ENCODE assay signal across 11 cellular contexts in genomic region chr22:42114721-42115120, GRCh38. TPM values are rescaled to one million over a fixed set of nuclear protein-coding genes. Genes with fewer than 3 reads are reported as not detected.
DNase-seq lines count a peak whose midpoint lies in the region; ATAC-seq, FAIRE-seq and TF ChIP-seq lines count a peak whose summit lies in the region.
"Had no signal": no experiment of that assay in that cellular context is flagged by ENCODE, and none has a peak within 500 bp of the region (broad histone marks: within the 10 kb centered on the region; RNA-seq: fewer than 3 reads in every experiment).

No MANE protein-coding gene starts in this region.

- H3K36me3 ChIP-seq in HEK293 (ENCODE audit: control insufficient read depth in 2 of 2, insufficient read depth in 1 of 2, low read length in 2 of 2) (no peaks in the 10 kb centered on the region), astrocyte (ENCODE audit: insufficient read depth, low read length) (no peaks in the 10 kb centered on the region), testis (ENCODE audit: low read depth, missing control alignments) (no peaks in the 10 kb centered on the region)
- H3K36me3 ChIP-seq: right lobe of liver had no signal

- no peak for FAIRE-seq in astrocyte (lab: Jason Lieb, UNC)

- H3K36me3 Mint-ChIP-seq in astrocyte (ENCODE audit: low read depth, unreplicated experiment), result peaks cover 4% of the 10 kb centered on the region

- DNase-seq in astrocyte (ENCODE audit: low read depth) (no peak), left lobe of liver (ENCODE audit: low spot score) (no peak), NCI-H345 treated with DMSO at 0.1 percent for 48 hours (lab: John Stamatoyannopoulos, UW; ENCODE audit: unreplicated experiment) (no peak), testis (no peak)
- DNase-seq: activated CD4-positive, alpha-beta T cell treated with anti-CD3 and anti-CD28 coated beads for 1 hour; NK-92 treated with Interleukin-12 subunit alpha and Interleukin-12 subunit beta, amount 100 ng/mL, for 24 hours; right lobe of liver had no signal

- H3K9me3 Mint-ChIP-seq in astrocyte (ENCODE audit: unreplicated experiment), result peaks cover 34% of the 10 kb centered on the region

- 93 to 96% methylated on average over 7 of the region's 7 CpGs for WGBS in testis, 2 donors

- peaks cover 5% of the 10 kb centered on the region for H4K20me1 ChIP-seq in astrocyte (ENCODE audit: insufficient read depth, low read length)

- no peaks in the 10 kb centered on the region for H3K4me1 Mint-ChIP-seq in astrocyte (ENCODE audit: low read depth, unreplicated experiment)

- H3K27ac ChIP-seq in C4-2B (no peak overlapping the region), HEK293 (ENCODE audit: extremely low read depth, low read depth, low read length) (no peak overlapping the region), astrocyte (ENCODE audit: low read depth, low read length) (no peak overlapping the region), testis (no peak overlapping the region)
- H3K27ac ChIP-seq: right lobe of liver had no signal

- TF ChIP-seq CTCF in C4-2B (conservative IDR thresholded peaks at IDR 0.05), result peak; percentile 33
- no peak for TF ChIP-seq CTCF in HEK293 (tag by site-specific recombination; IDR thresholded peaks at IDR 0.05)
- TF ChIP-seq CTCF in astrocyte (IDR thresholded peaks at IDR 0.05; ENCODE audit: insufficient read depth, low read depth, low read length), result peak; percentile 18
- TF ChIP-seq CTCF in testis (IDR thresholded peaks at IDR 0.05), result no peak

- no peak for TF ChIP-seq POLR2A in testis (IDR thresholded peaks at IDR 0.05)

- no peak overlapping the region for H3K4me3 Mint-ChIP-seq in astrocyte (ENCODE audit: unreplicated experiment)

- H3K27me3 ChIP-seq in astrocyte (ENCODE audit: insufficient read depth, low read length) (no peaks in the 10 kb centered on the region), testis (no peaks in the 10 kb centered on the region)
- H3K27me3 ChIP-seq: right lobe of liver had no signal

- H2AFZ ChIP-seq in astrocyte (ENCODE audit: low read depth, low read length), result no peak overlapping the region

- POLR2A ChIA-PET in HEK293 (lab: Yijun Ruan, JAX), result no interaction called here

- H3K79me2 ChIP-seq in astrocyte (ENCODE audit: insufficient read depth, low read length), result no peaks in the 10 kb centered on the region

- intact Hi-C loops in testis (cut with DNase I; ENCODE audit: low total_unique reads), result no loop called here

- H3K4me3 ChIP-seq in HEK293 (ENCODE audit: low read depth, low read length), result no peak overlapping the region
- no peak overlapping the region for H3K4me3 ChIP-seq in astrocyte (ENCODE audit: insufficient read depth, low read depth, low read length)
- H3K4me3 ChIP-seq in testis, result no peak overlapping the region
- H3K4me3 ChIP-seq: right lobe of liver had no signal

- peak; percentile 42 for ATAC-seq in left lobe of liver
- ATAC-seq in GM18907 (IDR thresholded peaks at IDR 0.05; ENCODE audit: unreplicated experiment), result no peak
- no peak for ATAC-seq in GM18909 (IDR thresholded peaks at IDR 0.05; ENCODE audit: poor library complexity, unreplicated experiment)

- no peak overlapping the region for H3K4me2 ChIP-seq in astrocyte (ENCODE audit: low read length)

- no peak overlapping the region for H3K27ac Mint-ChIP-seq in astrocyte (ENCODE audit: unreplicated experiment)

- H3K9me3 ChIP-seq in HEK293 (ENCODE audit: control insufficient read depth, insufficient read depth, low read depth, low read length), result no peaks in the 10 kb centered on the region
- H3K9me3 ChIP-seq in astrocyte (ENCODE audit: insufficient read depth, low read depth, low read length), result peaks cover 7% of the 10 kb centered on the region
- H3K9me3 ChIP-seq in testis, result no peaks in the 10 kb centered on the region
- H3K9me3 ChIP-seq: right lobe of liver had no signal

- H3K9ac ChIP-seq in astrocyte (ENCODE audit: low read length), result no peak overlapping the region

- H3K4me1 ChIP-seq in HEK293 (ENCODE audit: control insufficient read depth, insufficient read depth, low read length) (no peaks in the 10 kb centered on the region), astrocyte (ENCODE audit: insufficient read depth, low read length) (no peaks in the 10 kb centered on the region), testis (no peaks in the 10 kb centered on the region)

- CTCF ChIA-PET in HEK293 (lab: Yijun Ruan, JAX), result interaction anchor here (0.6 kb wide), 1 partner anchor 187 kb away, joined by 3 read pairs; no protein-coding TSS in a partner anchor

- H3K27me3 Mint-ChIP-seq in astrocyte (ENCODE audit: low read depth, unreplicated experiment), result peaks cover 12% of the 10 kb centered on the region

TF ChIP-seq in HEK293, 187 proteins besides CTCF, POLR2A, EP300 and RAD21:
- TF ChIP-seq ZNF654 (tag by site-specific recombination; IDR thresholded peaks at IDR 0.05; ENCODE audit: low read depth) (0 out of 2 replicates have a peak, but pooled peaks have one; percentile 11), ZNF148 (tag by site-specific recombination; IDR thresholded peaks at IDR 0.05; ENCODE audit: borderline replicate concordance) (no peak)

RNA-seq across cellular contexts. Expression of gene CYP2D6, which starts 15.9 kb away (rescaled TPM):
- total RNA-seq in astrocyte (0.82 and 0.91 TPM in 2 replicates), left lobe of liver (358 TPM), testis (1 to 10 TPM; 1.4 to 2.0 TPM)
- 0.54 TPM for polyA plus RNA-seq in testis (ENCODE audit: insufficient read depth, low read depth, low replicate concordance)

RNA-seq across cellular contexts. Expression of gene NDUFA6, which starts 24.1 kb away (rescaled TPM):
- 58.6 and 58.7 TPM in 2 replicates for total RNA-seq in astrocyte
- total RNA-seq in left lobe of liver, result 51.0 TPM
- total RNA-seq in testis, result 10 to 100 TPM; 41.1 to 53.3 TPM
- polyA plus RNA-seq in testis (ENCODE audit: insufficient read depth, low read depth, low replicate concordance), result 81.4 TPM

RNA-seq across cellular contexts. Expression of gene SMDT1, which starts 35.2 kb away (rescaled TPM):
- total RNA-seq in astrocyte (29.3 and 31.1 TPM in 2 replicates), left lobe of liver (83.8 TPM), testis (10 to 100 TPM; 14.3 to 19.4 TPM)
- polyA plus RNA-seq in testis (ENCODE audit: insufficient read depth, low read depth, low replicate concordance), result 130 TPM

RNA-seq across cellular contexts. Expression of gene PHETA2, which starts 40.7 kb away (rescaled TPM):
- total RNA-seq in astrocyte (0.12 and 0.18 TPM in 2 replicates), left lobe of liver (1.2 TPM), testis (1 to 10 TPM; 2.8 to 3.8 TPM)
- 5.5 TPM for polyA plus RNA-seq in testis (ENCODE audit: insufficient read depth, low read depth, low replicate concordance)

RNA-seq across cellular contexts. Expression of gene NAGA, which starts 44.1 kb away (rescaled TPM):
- total RNA-seq in astrocyte, result 8.9 TPM in 2 replicates
- 19.7 TPM for total RNA-seq in left lobe of liver
- 10 to 100 TPM; 19.9 to 32.1 TPM for total RNA-seq in testis
- polyA plus RNA-seq in testis (ENCODE audit: insufficient read depth, low read depth, low replicate concordance), result 22.9 TPM

Comparison
In these comparisons a context has a peak if more than half of its experiments do, and no peak if none do; other contexts are left out.
1. CTCF ChIP-seq: peak in C4-2B (single experiment) and astrocyte (single experiment); none in HEK293 (single experiment) and testis (0 of 3).
2. RNA of gene CYP2D6, which starts 15.9 kb away (total RNA-seq): 358 TPM in left lobe of liver (single experiment); 1.4 to 2.0 TPM in testis and 0.82 to 0.91 TPM in astrocyte; every median in the first group is over 100 times any median in the second.